Comparison of ENCODE assay signal across 1 cellular context in the genomic region with DNA sequence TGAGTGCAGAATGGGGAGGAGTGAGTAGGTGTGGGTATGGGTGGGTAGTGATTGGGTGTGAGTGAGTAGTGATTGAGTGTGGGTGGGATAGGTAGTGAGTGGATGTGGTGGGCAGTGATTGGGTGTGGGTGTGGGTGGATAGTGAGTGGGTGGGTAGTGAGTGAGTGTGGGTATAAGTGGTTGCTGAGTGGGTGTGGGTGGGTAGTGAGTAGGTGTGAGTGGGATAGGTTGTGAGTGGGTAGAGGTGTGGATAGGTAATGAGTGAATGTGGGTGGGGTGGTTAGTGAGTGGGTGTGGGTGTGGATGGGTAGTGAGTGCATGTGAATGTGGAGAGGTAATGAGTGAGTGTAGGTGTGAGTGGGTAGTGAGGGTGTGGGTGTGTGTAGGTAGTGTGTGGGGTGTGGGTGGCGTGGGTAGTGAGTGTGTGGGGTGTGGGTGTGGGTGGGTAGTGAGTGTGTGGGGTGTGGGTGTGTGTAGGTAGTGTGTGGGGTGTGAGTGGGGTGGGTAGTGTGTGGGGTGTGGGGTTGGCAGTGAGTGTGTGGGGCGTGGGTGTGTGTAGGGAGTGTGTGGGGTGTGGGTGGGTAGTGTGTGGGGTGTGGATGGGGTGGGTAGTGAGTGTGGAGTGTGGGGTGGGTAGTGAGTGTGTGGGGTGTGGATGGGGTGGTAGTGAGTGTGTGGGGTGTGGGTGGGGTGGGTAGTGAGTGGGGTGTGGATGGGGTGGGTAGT.
TF ChIP-seq lines count a peak whose summit lies in the region.

No MANE protein-coding gene starts in this region.

TF ChIP-seq in IMR-90, 13 proteins besides CTCF, POLR2A, EP300 and RAD21:
- TF ChIP-seq ELK1 (IDR thresholded peaks at IDR 0.05; ENCODE audit: borderline replicate concordance, low read depth, low read length) (no peak), CHD1 (IDR thresholded peaks at IDR 0.05; ENCODE audit: low read depth, low read length) (no peak), MAFK (IDR thresholded peaks at IDR 0.05; ENCODE audit: low read depth, low read length) (no peak)
